8 cellular contexts compared by ENCODE assay signal in genomic region chr7:129951076-129952011, GRCh38. TPM values are rescaled to one million over a fixed set of nuclear protein-coding genes. Genes with fewer than 3 reads are reported as not detected.
DNase-seq lines count a peak whose midpoint lies in the region; TF ChIP-seq lines count a peak whose summit lies in the region.

No MANE protein-coding gene starts in this region.

- H3K9ac ChIP-seq in HUES6 (ENCODE audit: low read length): peak overlapping the region; percentile 96

- H3K27me3 Mint-ChIP-seq in CD14-positive monocyte (ENCODE audit: low read depth in 3 of 3) (peaks cover 0 to 2% (median 1%) of the 10 kb centered on the region in 3 donors), immature natural killer cell (ENCODE audit: low read depth in 3 of 3) (peaks cover 12 to 18% (median 16%) of the 10 kb centered on the region in 3 donors)

- peak overlapping the region; percentile 96 for H3K27ac ChIP-seq in HUES6 (ENCODE audit: low read depth, low read length)
- H3K27ac ChIP-seq in stomach: peak overlapping the region; percentile 92 to 100 (median 100)

- H3K4me1 Mint-ChIP-seq in CD14-positive monocyte (peaks cover 10% of the 10 kb centered on the region), immature natural killer cell (peaks cover 14 to 23% of the 10 kb centered on the region in 2 donors)

- H3K36me3 Mint-ChIP-seq in CD14-positive monocyte (no peaks in the 10 kb centered on the region), immature natural killer cell (peaks cover 0 to 4% (median 4%) of the 10 kb centered on the region in 3 donors)

- no peak for TF ChIP-seq POLR2A in stomach (IDR thresholded peaks at IDR 0.05)

- peaks cover 6% of the 10 kb centered on the region; the same call in 1 of the 2 replicates for H3K36me3 ChIP-seq in HUES6 (ENCODE audit: control insufficient read depth, insufficient read depth, low read length)
- no peaks in the 10 kb centered on the region for H3K36me3 ChIP-seq in stomach

- peak; percentile 10 for TF ChIP-seq CTCF in CD14-positive monocyte (IDR thresholded peaks at IDR 0.05)
- TF ChIP-seq CTCF in stomach (IDR thresholded peaks at IDR 0.05): no peak

- WGBS in stomach, 5 donors: 0 to 4% (median 1%) methylated on average over 7 of the region's 7 CpGs

- H3K9me3 Mint-ChIP-seq in CD14-positive monocyte (peaks cover 0 to 1% (median 0%) of the 10 kb centered on the region in 7 donors), immature natural killer cell (no peaks in the 10 kb centered on the region)

- H3K4me1 ChIP-seq in HUES6 (ENCODE audit: control insufficient read depth, insufficient read depth, low read length) (peaks cover 22% of the 10 kb centered on the region), stomach (peaks cover 13 to 56% (median 39%) of the 10 kb centered on the region in 4 donors)

- no peaks in the 10 kb centered on the region for H3K9me3 ChIP-seq in HUES6 (ENCODE audit: control insufficient read depth, insufficient read depth, low read depth, low read length)
- no peaks in the 10 kb centered on the region for H3K9me3 ChIP-seq in stomach

- H3K4me3 Mint-ChIP-seq in CD14-positive monocyte: no peak overlapping the region
- no peak overlapping the region for H3K4me3 Mint-ChIP-seq in immature natural killer cell

- intact Hi-C loops in CD14-positive monocyte (cut with micrococcal nuclease) (loop anchor here in 1 of 2 donors (5.0 to 10.0 kb wide), 3 partner anchors 61 to 121 kb away; partner anchors contain the start of gene KLHDC10), stomach (cut with DNase I; ENCODE audit: low total_unique reads) (no loop called here)

- no peak for TF ChIP-seq EP300 in stomach (IDR thresholded peaks at IDR 0.05)

- H3K27me3 ChIP-seq in HUES6 (ENCODE audit: control insufficient read depth, insufficient read depth, low read length) (no peaks in the 10 kb centered on the region), stomach (no peaks in the 10 kb centered on the region)

- H3K4me3 ChIP-seq in HUES6 (ENCODE audit: low read depth, low read length) (peak overlapping the region; percentile 97), stomach (peak overlapping the region; percentile 73 to 97 (median 78))

- DNase-seq in CD14-positive monocyte (ENCODE audit: low spot score): no peak
- peak; percentile 49 for DNase-seq in amniotic epithelial cell (ENCODE audit: low read depth)
- DNase-seq in immature natural killer cell: peak in 2 of 3 donors; percentile 9 to 14
- no peak for DNase-seq in stomach
- no peak for DNase-seq in KG1 (lab: John Stamatoyannopoulos, UW)
- DNase-seq in NOMO-1 treated with dmso at 0.1 percent for 144 hours (lab: John Stamatoyannopoulos, UW; ENCODE audit: unreplicated experiment): no peak
- DNase-seq in mucosa of gallbladder (ENCODE audit: low spot score): no peak

- H3K27ac Mint-ChIP-seq in CD14-positive monocyte (peak overlapping the region in 5 of 7 donors; percentile 89 to 96 (median 94)), immature natural killer cell (peak overlapping the region in 1 of 6 donors; percentile 96)

RNA-seq across cellular contexts. Expression of gene UBE2H, which starts 1.4 kb away (rescaled TPM):
- polyA plus RNA-seq in CD14-positive monocyte: 10 to 100 TPM; 12.6 to 26.0 TPM
- 10 to 100 TPM; 28.1 to 71.9 (median 32.2) TPM for polyA plus RNA-seq in immature natural killer cell
- total RNA-seq in stomach: 100 to 1,000 TPM in 1 of 5 donors, 10 to 100 TPM in 4; 47.8 to 150 (median 59.8) TPM
- 10 to 100 TPM; 19.2 to 37.7 (median 28.1) TPM for polyA plus RNA-seq in stomach
- 79.9 TPM for total RNA-seq in mucosa of gallbladder

Comparison
In these comparisons a context has a peak if more than half of its experiments do, and no peak if none do; other contexts are left out.
1. DNase-seq: peak in amniotic epithelial cell (single experiment) and immature natural killer cell (2 of 3); none in CD14-positive monocyte (single experiment), stomach (single experiment), KG1 (single experiment), NOMO-1 treated with dmso at 0.1 percent for 144 hours (single experiment) and mucosa of gallbladder (single experiment).